8 cellular contexts compared by ENCODE assay signal in genomic region chr5:115842089-115842881, GRCh38. TPM values are rescaled to one million over a fixed set of nuclear protein-coding genes. Genes with fewer than 3 reads are reported as not detected.
DNase-seq lines count a peak whose midpoint lies in the region; ATAC-seq lines count a peak whose summit lies in the region.

No MANE protein-coding gene starts in this region.

- H3K9me3 Mint-ChIP-seq in stimulated activated naive B cell treated with anti-CD40 and anti-IgM and Interleukin-4, amounts not matched to agents 10 μg/mL and 1 μg/mL and 100 μg/mL, for 72 hours = no peaks in the 10 kb centered on the region

- H3K4me3 Mint-ChIP-seq in stimulated activated naive B cell treated with anti-CD40 and anti-IgM and Interleukin-4, amounts not matched to agents 10 μg/mL and 1 μg/mL and 100 μg/mL, for 72 hours = peak overlapping the region; percentile 94 to 98

- no peaks in the 10 kb centered on the region for H3K27me3 Mint-ChIP-seq in stimulated activated naive B cell treated with anti-CD40 and anti-IgM and Interleukin-4, amounts not matched to agents 10 μg/mL and 1 μg/mL and 100 μg/mL, for 72 hours

- H3K27ac Mint-ChIP-seq in stimulated activated naive B cell treated with anti-CD40 and anti-IgM and Interleukin-4, amounts not matched to agents 10 μg/mL and 1 μg/mL and 100 μg/mL, for 72 hours = peak overlapping the region; percentile 95

- H3K36me3 Mint-ChIP-seq in stimulated activated naive B cell treated with anti-CD40 and anti-IgM and Interleukin-4, amounts not matched to agents 10 μg/mL and 1 μg/mL and 100 μg/mL, for 72 hours = peaks cover 4 to 5% of the 10 kb centered on the region in 2 donors

- DNase-seq in NCI-H1694 treated with DMSO at 0.1 percent for 48 hours (lab: John Stamatoyannopoulos, UW) (peak; percentile 16), NCI-H1694 (lab: John Stamatoyannopoulos, UW) (no peak), HT1080 (ENCODE audit: low read depth) (peak; percentile 76), SHP77 (lab: John Stamatoyannopoulos, UW) (peak; percentile 57 to 73), kidney tubule cell (ENCODE audit: low spot score) (peak; percentile 68)
- DNase-seq in central memory CD4-positive, alpha-beta T cell = peak; percentile 21
- DNase-seq in stimulated activated naive B cell treated with anti-CD40 and anti-IgM and Interleukin-4, amounts not matched to agents 10 μg/mL and 1 μg/mL and 100 μg/mL, for 72 hours = no peak

- H3K4me1 Mint-ChIP-seq in stimulated activated naive B cell treated with anti-CD40 and anti-IgM and Interleukin-4, amounts not matched to agents 10 μg/mL and 1 μg/mL and 100 μg/mL, for 72 hours = peaks cover 21 to 50% of the 10 kb centered on the region in 2 donors

- ATAC-seq in GM21528 (IDR thresholded peaks at IDR 0.05; ENCODE audit: low FRiP score, unreplicated experiment) = peak; percentile 39
- peak; percentile 43 to 44 for ATAC-seq in stimulated activated naive B cell treated with anti-CD40 and anti-IgM and Interleukin-4, amounts not matched to agents 10 μg/mL and 1 μg/mL and 100 μg/mL, for 72 hours (replicated peaks)

RNA-seq across cellular contexts. Expression of gene AP3S1, which starts 0.6 kb away (rescaled TPM):
- 64.6 and 96.6 TPM in 2 replicates for total RNA-seq in HT1080 (2014; rRNA removed; shearing (Covaris generic))
- polyA plus RNA-seq in HT1080 (2015; cell fraction: cytosol; rRNA removed) = 132 and 133 TPM in 2 replicates
- polyA plus RNA-seq in HT1080 (2015; cell fraction: nucleus; rRNA removed) = 34.0 and 61.5 TPM in 2 replicates

RNA-seq across cellular contexts. Expression of gene ATG12, which starts 0.9 kb away (rescaled TPM):
- 28.9 and 30.5 TPM in 2 replicates for total RNA-seq in HT1080 (2014; rRNA removed; shearing (Covaris generic))
- 36.6 and 40.2 TPM in 2 replicates for polyA plus RNA-seq in HT1080 (2015; cell fraction: cytosol; rRNA removed)
- 60.2 and 62.6 TPM in 2 replicates for polyA plus RNA-seq in HT1080 (2015; cell fraction: nucleus; rRNA removed)

RNA-seq across cellular contexts. Expression of gene CDO1, which starts 25.8 kb away (rescaled TPM):
- total RNA-seq in HT1080 (2014; rRNA removed; shearing (Covaris generic)) = 1.4 and 3.3 TPM in 2 replicates
- polyA plus RNA-seq in HT1080 (2015; cell fraction: cytosol; rRNA removed) = 0.83 TPM in 1 of 2 replicates, not detected in the other
- polyA plus RNA-seq in HT1080 (2015; cell fraction: nucleus; rRNA removed) = 0.06 and 0.08 TPM in 2 replicates

Comparison
In these comparisons a context has a peak if more than half of its experiments do, and no peak if none do; other contexts are left out.
1. DNase-seq: peak in NCI-H1694 treated with DMSO at 0.1 percent for 48 hours (single experiment), HT1080 (single experiment), SHP77 (2 of 2), central memory CD4-positive, alpha-beta T cell (single experiment) and kidney tubule cell (single experiment); none in NCI-H1694 (single experiment) and stimulated activated naive B cell treated with anti-CD40 and anti-IgM and Interleukin-4, amounts not matched to agents 10 μg/mL and 1 μg/mL and 100 μg/mL, for 72 hours (single experiment).